Comparison of ENCODE assay signal across 1 cellular context in the genomic region with DNA sequence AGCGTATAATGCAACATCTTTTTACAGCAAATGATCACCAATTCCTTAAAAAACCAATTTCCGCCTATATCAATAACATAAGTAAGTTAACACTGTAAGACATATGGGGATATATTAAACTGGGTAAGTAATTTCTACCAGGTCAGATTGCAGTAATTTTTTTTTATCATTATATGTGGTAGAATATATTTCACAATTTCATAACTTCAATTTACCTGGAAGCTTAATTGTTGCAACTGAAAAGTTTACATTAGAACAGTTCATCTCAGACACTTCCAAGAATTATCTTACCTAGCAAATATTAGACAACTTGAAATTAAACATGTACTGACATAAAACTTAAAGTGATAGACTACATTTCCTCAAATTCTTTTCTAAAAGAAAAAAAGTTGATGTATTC.
TF ChIP-seq lines count a peak whose summit lies in the region.

No MANE protein-coding gene starts in this region.

TF ChIP-seq in HepG2, 621 proteins besides CTCF, POLR2A, EP300 and RAD21:
- TF ChIP-seq, protein P1, sequence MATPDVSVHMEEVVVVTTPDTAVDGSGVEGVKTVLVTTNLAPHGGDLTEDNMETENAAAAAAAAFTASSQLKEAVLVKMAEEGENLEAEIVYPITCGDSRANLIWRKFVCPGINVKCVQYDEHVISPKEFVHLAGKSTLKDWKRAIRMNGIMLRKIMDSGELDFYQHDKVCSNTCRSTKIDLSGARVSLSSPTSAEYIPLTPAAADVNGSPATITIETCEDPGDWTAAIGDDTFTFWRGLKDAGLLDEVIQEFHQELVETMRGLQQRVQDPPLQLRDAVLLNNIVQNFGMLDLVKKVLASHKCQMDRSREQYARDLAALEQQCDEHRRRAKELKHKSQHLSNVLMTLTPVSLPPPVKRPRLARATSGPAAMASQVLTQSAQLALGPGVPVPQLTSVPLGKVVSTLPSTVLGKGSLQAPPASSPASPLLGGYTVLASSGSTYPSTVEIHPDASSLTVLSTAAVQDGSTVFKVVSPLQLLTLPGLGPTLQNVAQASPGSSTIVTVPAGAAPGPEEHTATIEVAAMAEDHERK (CRISPR knock-in tag; IDR thresholded peaks at IDR 0.05; ENCODE audit: low read depth), result no peak
- TF ChIP-seq ZNF891 (CRISPR knock-in tag; IDR thresholded peaks at IDR 0.05) (no peak), HDAC6 (IDR thresholded peaks at IDR 0.05; ENCODE audit: low read depth, low read length) (no peak), ZNF468 (CRISPR knock-in tag; IDR thresholded peaks at IDR 0.05) (no peak), ZNF253 (CRISPR knock-in tag; IDR thresholded peaks at IDR 0.05; ENCODE audit: borderline replicate concordance) (no peak), NRL (CRISPR knock-in tag; IDR thresholded peaks at IDR 0.05; ENCODE audit: borderline replicate concordance) (no peak), ZNF816 (CRISPR knock-in tag; IDR thresholded peaks at IDR 0.05; ENCODE audit: borderline replicate concordance) (no peak), PAF1 (CRISPR knock-in tag; IDR thresholded peaks at IDR 0.05) (no peak), GABPA (IDR thresholded peaks at IDR 0.05; ENCODE audit: low read depth, low read length) (no peak), GABPA (CRISPR knock-in tag; IDR thresholded peaks at IDR 0.05; ENCODE audit: low read depth) (no peak), AHR (CRISPR knock-in tag; IDR thresholded peaks at IDR 0.05) (no peak), ZNF446 (CRISPR knock-in tag; IDR thresholded peaks at IDR 0.05) (no peak), ZNF678 (CRISPR knock-in tag; IDR thresholded peaks at IDR 0.05) (no peak), PCBP2 (optimal IDR thresholded peaks at IDR 0.05; ENCODE audit: low read depth, low read length, poor library complexity, severe bottlenecking) (no peak)
- TF ChIP-seq, protein P2, sequence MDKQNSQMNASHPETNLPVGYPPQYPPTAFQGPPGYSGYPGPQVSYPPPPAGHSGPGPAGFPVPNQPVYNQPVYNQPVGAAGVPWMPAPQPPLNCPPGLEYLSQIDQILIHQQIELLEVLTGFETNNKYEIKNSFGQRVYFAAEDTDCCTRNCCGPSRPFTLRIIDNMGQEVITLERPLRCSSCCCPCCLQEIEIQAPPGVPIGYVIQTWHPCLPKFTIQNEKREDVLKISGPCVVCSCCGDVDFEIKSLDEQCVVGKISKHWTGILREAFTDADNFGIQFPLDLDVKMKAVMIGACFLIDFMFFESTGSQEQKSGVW (CRISPR knock-in tag; IDR thresholded peaks at IDR 0.05; ENCODE audit: borderline replicate concordance), result no peak
TF ChIP-seq in HepG2: peak in this region for 0.
